In genomic region chr11:117094776-117095175, GRCh38 we compare ENCODE assay signal across 9 cellular contexts. TPM values are rescaled to one million over a fixed set of nuclear protein-coding genes. Genes with fewer than 3 reads are reported as not detected.
A peak's percentile ranks its signal among the peaks of the same experiment; 100 is the strongest.
DNase-seq lines count a peak whose midpoint lies in the region; ATAC-seq and TF ChIP-seq lines count a peak whose summit lies in the region.
"Had no signal": no experiment of that assay in that cellular context is flagged by ENCODE, and none has a peak within 500 bp of the region (broad histone marks: within the 10 kb centered on the region; RNA-seq: fewer than 3 reads in every experiment).

No MANE protein-coding gene starts in this region.

- H3K36me3 Mint-ChIP-seq in central memory CD8-positive, alpha-beta T cell (ENCODE audit: insufficient read depth): peaks cover 48% of the 10 kb centered on the region
- H3K36me3 Mint-ChIP-seq in mesothelial cell of epicardium (peaks cover 5% of the 10 kb centered on the region), chondrocyte (ENCODE audit: low read depth) (no peaks in the 10 kb centered on the region)

- peak overlapping the region; percentile 14 for H3K27ac ChIP-seq in HUES48 (ENCODE audit: low read depth, low read length)

- no peaks in the 10 kb centered on the region for H3K27me3 ChIP-seq in HUES48 (ENCODE audit: control insufficient read depth, insufficient read depth, low read length)

- no peak overlapping the region for H3K4me3 ChIP-seq in HUES48 (ENCODE audit: low read depth, low read length)

- ATAC-seq in central memory CD8-positive, alpha-beta T cell (replicated peaks; ENCODE audit: extremely low read depth, poor library complexity, severe bottlenecking): no peak
- ATAC-seq in GM19035 (IDR thresholded peaks at IDR 0.05; ENCODE audit: unreplicated experiment): no peak

- H3K9me3 Mint-ChIP-seq in central memory CD8-positive, alpha-beta T cell: peaks cover 6% of the 10 kb centered on the region
- H3K9me3 Mint-ChIP-seq in mesothelial cell of epicardium (peaks cover 4% of the 10 kb centered on the region), chondrocyte (ENCODE audit: low read depth) (no peaks in the 10 kb centered on the region)

- DNase-seq in AG08396 (ENCODE audit: low spot score) (peak; percentile 52), mesothelial cell of epicardium (ENCODE audit: low spot score in 2 of 2, unreplicated experiment in 2 of 2) (no peak), chondrocyte (ENCODE audit: low spot score) (no peak), NCI-H524 treated with DMSO at 0.1 percent for 48 hours (lab: John Stamatoyannopoulos, UW) (no peak), HCEC 1CT (no peak)
- DNase-seq in central memory CD8-positive, alpha-beta T cell (ENCODE audit: low spot score in 2 of 2): no peak
- DNase-seq: NCI-H1048 had no signal

- H3K9me3 ChIP-seq in HUES48 (ENCODE audit: control insufficient read depth, insufficient read depth, low read length): no peaks in the 10 kb centered on the region

- H3K9ac ChIP-seq in HUES48 (ENCODE audit: low read depth, low read length): no peak overlapping the region

- H3K27me3 Mint-ChIP-seq in central memory CD8-positive, alpha-beta T cell: no peaks in the 10 kb centered on the region
- no peaks in the 10 kb centered on the region for H3K27me3 Mint-ChIP-seq in mesothelial cell of epicardium (ENCODE audit: low read depth)
- H3K27me3 Mint-ChIP-seq in chondrocyte (ENCODE audit: low read depth): no peaks in the 10 kb centered on the region

- TF ChIP-seq CTCF in mesothelial cell of epicardium (IDR thresholded peaks at IDR 0.05; ENCODE audit: unreplicated experiment): no peak
- no peak for TF ChIP-seq CTCF in chondrocyte (IDR thresholded peaks at IDR 0.05)

- peaks cover 32% of the 10 kb centered on the region for H3K4me1 ChIP-seq in HUES48 (ENCODE audit: control insufficient read depth, insufficient read depth, low read length)

- no peaks in the 10 kb centered on the region for H3K36me3 ChIP-seq in HUES48 (ENCODE audit: control insufficient read depth, insufficient read depth, low read length)

- peak overlapping the region; percentile 99 for H3K27ac Mint-ChIP-seq in central memory CD8-positive, alpha-beta T cell (ENCODE audit: low read depth)
- H3K27ac Mint-ChIP-seq in mesothelial cell of epicardium (peak overlapping the region; percentile 3), chondrocyte (ENCODE audit: unreplicated experiment) (no peak overlapping the region)

- peaks cover 87% of the 10 kb centered on the region for H3K4me1 Mint-ChIP-seq in central memory CD8-positive, alpha-beta T cell
- H3K4me1 Mint-ChIP-seq in mesothelial cell of epicardium (peaks cover 47% of the 10 kb centered on the region), chondrocyte (ENCODE audit: low read depth) (peaks cover 61% of the 10 kb centered on the region)

- peak overlapping the region; percentile 88 for H3K4me3 Mint-ChIP-seq in central memory CD8-positive, alpha-beta T cell
- H3K4me3 Mint-ChIP-seq in mesothelial cell of epicardium (no peak overlapping the region), chondrocyte (ENCODE audit: unreplicated experiment) (no peak overlapping the region)

RNA-seq across cellular contexts. Expression of gene SIK3, which starts 3.5 kb away (rescaled TPM):
- total RNA-seq in mesothelial cell of epicardium (28.1 to 38.1 TPM (median 35.6 TPM) in 3 replicates), chondrocyte (17.9 to 19.8 TPM (median 19.5 TPM) in 3 replicates)

RNA-seq across cellular contexts. Expression of gene PAFAH1B2, which starts 49.3 kb away (rescaled TPM):
- total RNA-seq in mesothelial cell of epicardium: 95.0 to 98.6 TPM (median 97.3 TPM) in 3 replicates
- total RNA-seq in chondrocyte: 85.4 to 98.0 TPM (median 90.5 TPM) in 3 replicates
